In the genomic region with DNA sequence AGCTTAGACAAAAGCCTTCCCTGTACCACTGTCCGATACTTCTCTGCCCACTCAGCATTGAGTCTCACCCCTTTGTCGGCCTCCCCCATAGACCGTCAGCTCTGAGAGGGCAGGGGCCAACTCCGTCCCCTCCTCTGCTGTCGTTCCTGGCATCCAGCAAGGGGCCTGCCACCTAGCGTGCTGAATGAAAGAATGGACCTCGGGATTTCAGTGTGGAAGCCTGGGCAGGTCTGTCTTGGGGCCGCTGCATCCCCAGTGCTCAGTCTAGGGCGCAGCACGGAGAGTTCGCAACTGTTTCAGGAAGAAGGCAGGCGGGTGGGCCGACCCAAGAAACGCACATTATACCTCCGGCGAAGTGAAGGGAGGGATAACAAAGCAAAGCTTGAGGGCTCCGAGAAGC, we compare ENCODE assay signal across 16 cellular contexts. TPM values are rescaled to one million over a fixed set of nuclear protein-coding genes. Genes with fewer than 3 reads are reported as not detected.
A peak's percentile ranks its signal among the peaks of the same experiment; 100 is the strongest.
DNase-seq lines count a peak whose midpoint lies in the region; ATAC-seq and TF ChIP-seq lines count a peak whose summit lies in the region.
"Had no signal": no experiment of that assay in that cellular context is flagged by ENCODE, and none has a peak within 500 bp of the region (broad histone marks: within the 10 kb centered on the region; RNA-seq: fewer than 3 reads in every experiment).

No MANE protein-coding gene starts in this region.

- no peak overlapping the region for H3K4ac ChIP-seq in IMR-90 (ENCODE audit: low read depth, low read length)

- H4K20me1 ChIP-seq in IMR-90 (ENCODE audit: insufficient read depth, low read length): no peaks in the 10 kb centered on the region

- H4K5ac ChIP-seq in IMR-90 (ENCODE audit: low read depth, low read length): no peak overlapping the region

- no peak overlapping the region for H2BK20ac ChIP-seq in IMR-90 (ENCODE audit: low read depth, low read length)

- no peak overlapping the region for H2BK5ac ChIP-seq in IMR-90 (ENCODE audit: low read depth, low read length, poor library complexity, severe bottlenecking)

- no peaks in the 10 kb centered on the region for H3K27me3 Mint-ChIP-seq in activated CD8-positive, alpha-beta memory T cell treated with anti-CD3 and anti-CD28 coated beads, Interleukin-2, amount 10 ng/mL, durations not matched to agents 7 days and 5 days
- H3K27me3 Mint-ChIP-seq in chondrocyte (ENCODE audit: low read depth) (peaks cover under 1% of the 10 kb centered on the region), neural crest cell (ENCODE audit: low read depth) (no peaks in the 10 kb centered on the region)

- no peak overlapping the region for H2BK15ac ChIP-seq in IMR-90 (ENCODE audit: low read depth, low read length)

- TF ChIP-seq POLR2A in IMR-90 (IDR thresholded peaks at IDR 0.05; ENCODE audit: low read depth, low read length): no peak

- H2AFZ ChIP-seq in IMR-90 (replicated peaks; ENCODE audit: low read length, poor library complexity): peak overlapping the region; percentile 41

- TF ChIP-seq RAD21 in IMR-90 (IDR thresholded peaks at IDR 0.05; ENCODE audit: low read length): no peak

- no peak for DNase-seq in activated CD8-positive, alpha-beta memory T cell treated with anti-CD3 and anti-CD28 coated beads, Interleukin-2, amount 10 ng/mL, durations not matched to agents 7 days and 5 days
- no peak for DNase-seq in activated CD8-positive, alpha-beta memory T cell treated with anti-CD3 and anti-CD28 coated beads, Interleukin-2, amount 50 U/mL, for 48 hours
- DNase-seq in IMR-90 (no peak), chondrocyte (ENCODE audit: low spot score) (no peak), neural crest cell (ENCODE audit: low read depth, low spot score) (no peak), NCI-H2227 (lab: John Stamatoyannopoulos, UW; ENCODE audit: unreplicated experiment) (no peak), DMS79 treated with DMSO at 0.1 percent for 48 hours (lab: John Stamatoyannopoulos, UW) (no peak)
- DNase-seq: activated CD8-positive, alpha-beta memory T cell treated with anti-CD3 and anti-CD28 coated beads for 24 hours; caudate nucleus; left ventricle myocardium superior; NCI-H1105 treated with DMSO at 0.1 percent for 48 hours; stimulated activated naive CD4-positive, alpha-beta T cell treated with Interleukin-2 at 50 U/mL for 16 hours; uterus had no signal

- H3K9me3 ChIP-seq in IMR-90 (ENCODE audit: control insufficient read depth, insufficient read depth, low read length): no peaks in the 10 kb centered on the region
- H3K9me3 ChIP-seq: A549, uterus had no signal

- no peaks in the 10 kb centered on the region; the same call in 1 of the 2 replicates for H3K27me3 ChIP-seq in IMR-90 (ENCODE audit: control insufficient read depth, insufficient read depth, low read length)
- H3K27me3 ChIP-seq: uterus had no signal

- peaks cover 3% of the 10 kb centered on the region; the same call in 1 of the 2 replicates for H3K36me3 ChIP-seq in IMR-90 (ENCODE audit: control insufficient read depth, insufficient read depth, low read length)
- H3K36me3 ChIP-seq: uterus had no signal

- peaks cover 32% of the 10 kb centered on the region for H3K4me1 Mint-ChIP-seq in activated CD8-positive, alpha-beta memory T cell treated with anti-CD3 and anti-CD28 coated beads, Interleukin-2, amount 10 ng/mL, durations not matched to agents 7 days and 5 days
- peaks cover 14% of the 10 kb centered on the region for H3K4me1 Mint-ChIP-seq in chondrocyte (ENCODE audit: low read depth)
- peaks cover 14% of the 10 kb centered on the region for H3K4me1 Mint-ChIP-seq in neural crest cell

- H4K91ac ChIP-seq in IMR-90 (ENCODE audit: insufficient read depth, low read depth, low read length): no peak overlapping the region

- TF ChIP-seq CTCF in IMR-90 (conservative IDR thresholded peaks at IDR 0.05; ENCODE audit: low read depth, low read length) (no peak), chondrocyte (IDR thresholded peaks at IDR 0.05) (no peak), neural crest cell (conservative IDR thresholded peaks at IDR 0.05) (no peak)

- H3K27ac Mint-ChIP-seq in activated CD8-positive, alpha-beta memory T cell treated with anti-CD3 and anti-CD28 coated beads, Interleukin-2, amount 10 ng/mL, durations not matched to agents 7 days and 5 days: no peak overlapping the region
- H3K27ac Mint-ChIP-seq in chondrocyte (ENCODE audit: unreplicated experiment) (peak overlapping the region; percentile 32), neural crest cell (ENCODE audit: unreplicated experiment) (no peak overlapping the region)

- H3K4me3 ChIP-seq in IMR-90 (ENCODE audit: insufficient read depth, low read depth, low read length): no peak overlapping the region
- H3K4me3 ChIP-seq: A549, K562, uterus had no signal

- H3K36me3 Mint-ChIP-seq in activated CD8-positive, alpha-beta memory T cell treated with anti-CD3 and anti-CD28 coated beads, Interleukin-2, amount 10 ng/mL, durations not matched to agents 7 days and 5 days: peaks cover 19% of the 10 kb centered on the region
- H3K36me3 Mint-ChIP-seq in chondrocyte (ENCODE audit: low read depth) (peaks cover 5% of the 10 kb centered on the region), neural crest cell (ENCODE audit: low read depth) (no peaks in the 10 kb centered on the region)

- H3K14ac ChIP-seq in IMR-90 (replicated peaks; ENCODE audit: low read depth, low read length): no peak overlapping the region

- peaks cover 3% of the 10 kb centered on the region; the same call in 1 of the 2 replicates for H3K9me1 ChIP-seq in IMR-90 (ENCODE audit: insufficient read depth, low read length)

- no TSS peak for BruUV-seq in IMR-90 (replicated peaks; lab: Mats Ljungman, UMichigan)

- CTCF ChIA-PET in activated CD8-positive, alpha-beta memory T cell treated with anti-CD3 and anti-CD28 coated beads, Interleukin-2, amount 10 ng/mL, durations not matched to agents 7 days and 5 days (lab: Charles Lee): interaction anchor here (1.0 to 1.6 kb wide), 3 partner anchors 11 to 159 kb away, joined by 3 to 5 read pairs (median 4); no protein-coding TSS in a partner anchor
- CTCF ChIA-PET in IMR-90 (lab: Yijun Ruan, JAX): no interaction called here

- POLR2A ChIA-PET in IMR-90 (lab: Charles Lee; ENCODE audit: unreplicated experiment): no interaction called here

- peak overlapping the region; percentile 41 for H3K4me3 Mint-ChIP-seq in activated CD8-positive, alpha-beta memory T cell treated with anti-CD3 and anti-CD28 coated beads, Interleukin-2, amount 10 ng/mL, durations not matched to agents 7 days and 5 days
- peak overlapping the region; percentile 44 for H3K4me3 Mint-ChIP-seq in chondrocyte (ENCODE audit: unreplicated experiment)
- peak overlapping the region; percentile 81 for H3K4me3 Mint-ChIP-seq in neural crest cell

- H3K4me2 ChIP-seq in IMR-90 (ENCODE audit: low read depth, low read length): no peak overlapping the region
- H3K4me2 ChIP-seq: A549 had no signal

- H3K18ac ChIP-seq in IMR-90 (ENCODE audit: low read depth, low read length): no peak overlapping the region

- WGBS in IMR-90 (ENCODE audit: extremely low coverage in 2 of 2, insufficient read length in 1 of 2), 2 experiments: 78% methylated on average over 5 of the region's 17 CpGs; no CpG with 5 or more reads in 1 of the 2 experiments

- no peak overlapping the region for H3K9ac ChIP-seq in IMR-90 (ENCODE audit: low read depth, low read length)

- H3K79me1 ChIP-seq in IMR-90 (ENCODE audit: low read depth in 1 of 2, low read length in 2 of 2): peaks cover 17 to 25% of the 10 kb centered on the region in 2 experiments; a peak in 3 of 4 replicates

- H3K27ac ChIP-seq in IMR-90 (ENCODE audit: insufficient read depth, low read length): no peak overlapping the region
- H3K27ac ChIP-seq: A549, uterus had no signal

- no peak overlapping the region for H2AK5ac ChIP-seq in IMR-90 (ENCODE audit: low read depth, low read length)

- no peak for ATAC-seq in activated CD8-positive, alpha-beta memory T cell treated with anti-CD3 and anti-CD28 coated beads, Interleukin-2, amount 10 ng/mL, durations not matched to agents 7 days and 5 days
- ATAC-seq in IMR-90 (ENCODE audit: low read depth) (no peak), GM19328 (IDR thresholded peaks at IDR 0.05; ENCODE audit: unreplicated experiment) (no peak)
- ATAC-seq: A549, K562, left ventricle myocardium superior had no signal

- no peak overlapping the region for H2BK120ac ChIP-seq in IMR-90 (ENCODE audit: low read depth, low read length)

- H4K8ac ChIP-seq in IMR-90 (ENCODE audit: low read depth in 2 of 2, low read length in 2 of 2): no peak overlapping the region

- no peak overlapping the region for H3K23ac ChIP-seq in IMR-90 (ENCODE audit: low read depth, low read length)

- intact Hi-C loops in IMR-90 (cut with micrococcal nuclease): no loop called here

- H3K9me3 Mint-ChIP-seq in activated CD8-positive, alpha-beta memory T cell treated with anti-CD3 and anti-CD28 coated beads, Interleukin-2, amount 10 ng/mL, durations not matched to agents 7 days and 5 days (ENCODE audit: low read depth): no peaks in the 10 kb centered on the region
- H3K9me3 Mint-ChIP-seq in chondrocyte (ENCODE audit: low read depth) (no peaks in the 10 kb centered on the region), neural crest cell (no peaks in the 10 kb centered on the region)

- in situ Hi-C loops in IMR-90 (cut with MboI; ENCODE audit: low sequenced_read_pairs): no loop called here

- no peak overlapping the region for H3K56ac ChIP-seq in IMR-90 (ENCODE audit: extremely low read depth, insufficient read depth, low read length)

- dilution Hi-C loops in IMR-90 (cut with HindIII; ENCODE audit: low sequenced_read_pairs, unreplicated experiment): no loop called here

- peaks cover 6% of the 10 kb centered on the region for H3K4me1 ChIP-seq in IMR-90 (ENCODE audit: control insufficient read depth, insufficient read depth, low read length)

- peak overlapping the region; percentile 50 for H2AK9ac ChIP-seq in IMR-90 (replicated peaks; ENCODE audit: low read depth, low read length, poor library complexity)

RNA-seq across cellular contexts. Expression of gene TOR1B, which starts 1.5 kb away (rescaled TPM):
- 10 to 100 TPM; 30.1 to 31.5 TPM for total RNA-seq in activated CD8-positive, alpha-beta memory T cell treated with anti-CD3 and anti-CD28 coated beads, Interleukin-2, amount 10 ng/mL, durations not matched to agents 7 days and 5 days
- 15.6 and 16.4 TPM in 2 replicates for total RNA-seq in IMR-90 (2012; rRNA removed)
- 20.5 and 21.0 TPM in 2 replicates for polyA plus RNA-seq in IMR-90 (2012; rRNA removed)
- 22.9 and 28.0 TPM in 2 replicates for polyA plus RNA-seq in IMR-90 (2012; cell fraction: cytosol; rRNA removed)
- polyA plus RNA-seq in IMR-90 (2012; cell fraction: nucleus; rRNA removed; ENCODE audit: low replicate concordance): 15.8 and 20.5 TPM in 2 replicates
- total RNA-seq in chondrocyte: 39.4 to 44.2 TPM (median 39.8 TPM) in 3 replicates
- 16.6 and 18.0 TPM in 2 replicates for total RNA-seq in neural crest cell

RNA-seq across cellular contexts. Expression of gene TOR1A, which starts 22.4 kb away (rescaled TPM):
- 10 to 100 TPM; 56.1 to 69.6 TPM for total RNA-seq in activated CD8-positive, alpha-beta memory T cell treated with anti-CD3 and anti-CD28 coated beads, Interleukin-2, amount 10 ng/mL, durations not matched to agents 7 days and 5 days
- total RNA-seq in IMR-90 (2012; rRNA removed): 27.1 and 34.4 TPM in 2 replicates
- 67.5 and 74.2 TPM in 2 replicates for polyA plus RNA-seq in IMR-90 (2012; rRNA removed)
- 38.0 and 47.1 TPM in 2 replicates for polyA plus RNA-seq in IMR-90 (2012; cell fraction: cytosol; rRNA removed)
- polyA plus RNA-seq in IMR-90 (2012; cell fraction: nucleus; rRNA removed; ENCODE audit: low replicate concordance): 16.4 and 30.6 TPM in 2 replicates
- total RNA-seq in chondrocyte: 45.3 to 54.3 TPM (median 47.4 TPM) in 3 replicates
- total RNA-seq in neural crest cell: 36.9 and 40.5 TPM in 2 replicates

RNA-seq across cellular contexts. Expression of gene C9orf78, which starts 33.6 kb away (rescaled TPM):
- 10 to 100 TPM; 77.7 to 90.2 TPM for total RNA-seq in activated CD8-positive, alpha-beta memory T cell treated with anti-CD3 and anti-CD28 coated beads, Interleukin-2, amount 10 ng/mL, durations not matched to agents 7 days and 5 days
- total RNA-seq in IMR-90 (2012; rRNA removed) (29.8 and 57.5 TPM in 2 replicates), chondrocyte (37.3 to 45.7 TPM (median 37.7 TPM) in 3 replicates), neural crest cell (32.7 and 34.6 TPM in 2 replicates)
- 36.7 and 46.0 TPM in 2 replicates for polyA plus RNA-seq in IMR-90 (2012; rRNA removed)
- polyA plus RNA-seq in IMR-90 (2012; cell fraction: cytosol; rRNA removed): 18.7 and 18.8 TPM in 2 replicates
- 3.1 and 12.3 TPM in 2 replicates for polyA plus RNA-seq in IMR-90 (2012; cell fraction: nucleus; rRNA removed; ENCODE audit: low replicate concordance)

RNA-seq across cellular contexts. Expression of gene USP20, which starts 33.8 kb away (rescaled TPM):
- 100 to 1,000 TPM; 114 to 155 TPM for total RNA-seq in activated CD8-positive, alpha-beta memory T cell treated with anti-CD3 and anti-CD28 coated beads, Interleukin-2, amount 10 ng/mL, durations not matched to agents 7 days and 5 days
- total RNA-seq in IMR-90 (2012; rRNA removed) (3.8 and 4.4 TPM in 2 replicates), chondrocyte (21.3 to 29.6 TPM (median 23.9 TPM) in 3 replicates), neural crest cell (31.1 and 35.9 TPM in 2 replicates)
- 21.6 and 26.4 TPM in 2 replicates for polyA plus RNA-seq in IMR-90 (2012; rRNA removed)
- 11.6 and 19.9 TPM in 2 replicates for polyA plus RNA-seq in IMR-90 (2012; cell fraction: cytosol; rRNA removed)
- polyA plus RNA-seq in IMR-90 (2012; cell fraction: nucleus; rRNA removed; ENCODE audit: low replicate concordance): 70.4 and 183 TPM in 2 replicates

RNA-seq across cellular contexts. Expression of gene PTGES, which starts 48.7 kb away (rescaled TPM):
- total RNA-seq in activated CD8-positive, alpha-beta memory T cell treated with anti-CD3 and anti-CD28 coated beads, Interleukin-2, amount 10 ng/mL, durations not matched to agents 7 days and 5 days: not detected
- total RNA-seq in IMR-90 (2012; rRNA removed): 2.8 and 3.2 TPM in 2 replicates
- polyA plus RNA-seq in IMR-90 (2012; rRNA removed): 6.3 TPM in 2 replicates
- 6.9 and 12.7 TPM in 2 replicates for polyA plus RNA-seq in IMR-90 (2012; cell fraction: cytosol; rRNA removed)
- polyA plus RNA-seq in IMR-90 (2012; cell fraction: nucleus; rRNA removed; ENCODE audit: low replicate concordance): 1.5 TPM in 2 replicates
- total RNA-seq in chondrocyte: 0.95 to 3.3 TPM (median 1.3 TPM) in 3 replicates
- 1.1 and 1.2 TPM in 2 replicates for total RNA-seq in neural crest cell
- total RNA-seq: K562 had no signal
